Comparison of ENCODE assay signal across 29 cellular contexts in the genomic region with DNA sequence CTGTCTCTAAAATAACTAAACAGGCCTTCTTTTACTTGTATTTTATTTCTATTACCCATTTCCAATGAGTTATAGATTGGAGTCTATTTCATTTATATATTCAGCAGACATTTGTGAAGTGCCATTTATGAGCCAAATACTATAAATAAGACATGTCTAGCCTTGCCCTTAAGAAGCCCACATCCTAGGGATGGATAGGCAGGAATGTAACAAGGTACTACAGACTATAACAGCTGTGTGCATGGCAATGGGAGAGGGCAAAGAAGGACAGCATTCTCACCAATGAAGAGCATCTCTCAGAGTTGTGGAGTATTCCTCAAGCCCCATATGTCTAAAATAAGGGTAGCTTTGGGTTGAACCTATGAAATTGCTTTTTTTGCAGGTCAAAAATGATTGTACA.
"Had no signal": no experiment of that assay in that cellular context is flagged by ENCODE, and none has a peak within 500 bp of the region (broad histone marks: within the 10 kb centered on the region; RNA-seq: fewer than 3 reads in every experiment).

No MANE protein-coding gene starts in this region.

- ATAC-seq: activated CD4-positive, alpha-beta T cell treated with anti-CD3 and anti-CD28 coated beads for 36 hours; activated CD4-positive, CD25-positive, alpha-beta regulatory T cell treated with anti-CD3 and anti-CD28 coated beads, Interleukin-2, amount 50 U/mL, for 24 hours; activated CD8-positive, alpha-beta T cell treated with anti-CD3 and anti-CD28 coated beads, Interleukin-2, amount 10 ng/mL, durations not matched to agents 7 days and 5 days; activated naive CD4-positive, alpha-beta T cell treated with anti-CD3 and anti-CD28 coated beads, Interleukin-2, amount 50 U/mL, for 72 hours; activated T-cell treated with anti-CD3 and anti-CD28 coated beads, Interleukin-2, amount 50 U/mL, for 4 hours; PC-3; WTC11 had no signal

- H3K4me2 ChIP-seq: KMS-11, SK-N-SH had no signal

- H3K36me3 ChIP-seq: Peyer's patch, SJSA1 had no signal

- H3K27me3 ChIP-seq: brain microvascular endothelial cell, cardiac muscle cell, Peyer's patch, SJSA1 had no signal

- DNase-seq: activated CD4-positive, alpha-beta T cell treated with anti-CD3 and anti-CD28 coated beads for 36 hours; activated CD4-positive, alpha-beta T cell treated with anti-CD3 and anti-CD28 coated beads, Interleukin-2, amount 10 ng/mL, durations not matched to agents 7 days and 5 days; activated CD4-positive, alpha-beta T cell treated with anti-CD3 and anti-CD28 coated beads, Interleukin-2, amount 50 U/mL, for 48 hours; activated CD8-positive, alpha-beta T cell treated with anti-CD3 and anti-CD28 coated beads, Interleukin-2, amount 10 ng/mL, durations not matched to agents 7 days and 5 days; activated gamma-delta T cell treated with Interleukin-2 at 50 U/mL for 16 hours; activated naive CD4-positive, alpha-beta T cell treated with anti-CD3 and anti-CD28 coated beads for 36 hours; activated T-cell treated with anti-CD3 and anti-CD28 coated beads, Interleukin-2, amount 50 U/mL, for 4 hours; anterior cingulate cortex; brain microvascular endothelial cell; NCI-H1105 treated with DMSO at 0.1 percent for 48 hours; NCI-H1436; NCI-H1694; NCI-H2081 treated with DMSO at 0.1 percent for 48 hours; NCI-H2171; NCI-H510A; NCI-H526; NCI-H748 treated with DMSO at 0.1 percent for 48 hours; NK-92 treated with Interleukin-12 subunit alpha and Interleukin-12 subunit beta, amount 100 ng/mL, for 24 hours; PC-3; Peyer's patch; RPMI8226; SHP77 treated with DMSO at 0.1 percent for 48 hours; SK-N-SH had no signal

- H3K9me3 ChIP-seq: Peyer's patch, SJSA1, SK-N-SH had no signal

- H3K9ac ChIP-seq: KMS-11, SK-N-SH had no signal

- H3K4me1 ChIP-seq: Peyer's patch, SJSA1 had no signal

- H3K4me3 ChIP-seq: cardiac muscle cell, Peyer's patch, SJSA1 had no signal

- H3K27ac ChIP-seq: brain microvascular endothelial cell, cardiac muscle cell, KMS-11, Peyer's patch, SJSA1 had no signal
